1 cellular context compared by ENCODE assay signal in genomic region chr6:137181876-137182653, GRCh38.
TF ChIP-seq lines count a peak whose summit lies in the region.

No MANE protein-coding gene starts in this region.

TF ChIP-seq in GM23338, 12 proteins besides CTCF, POLR2A, EP300 and RAD21 (continued from another document):
- no peak for TF ChIP-seq ZNF462 (CRISPR knock-in tag; IDR thresholded peaks at IDR 0.05)
- TF ChIP-seq EZH2phosphoT487 (IDR thresholded peaks at IDR 0.05; ENCODE audit: unreplicated experiment), result no peak
- TF ChIP-seq, protein P1, sequence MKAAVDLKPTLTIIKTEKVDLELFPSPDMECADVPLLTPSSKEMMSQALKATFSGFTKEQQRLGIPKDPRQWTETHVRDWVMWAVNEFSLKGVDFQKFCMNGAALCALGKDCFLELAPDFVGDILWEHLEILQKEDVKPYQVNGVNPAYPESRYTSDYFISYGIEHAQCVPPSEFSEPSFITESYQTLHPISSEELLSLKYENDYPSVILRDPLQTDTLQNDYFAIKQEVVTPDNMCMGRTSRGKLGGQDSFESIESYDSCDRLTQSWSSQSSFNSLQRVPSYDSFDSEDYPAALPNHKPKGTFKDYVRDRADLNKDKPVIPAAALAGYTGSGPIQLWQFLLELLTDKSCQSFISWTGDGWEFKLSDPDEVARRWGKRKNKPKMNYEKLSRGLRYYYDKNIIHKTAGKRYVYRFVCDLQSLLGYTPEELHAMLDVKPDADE (IDR thresholded peaks at IDR 0.05), result no peak
TF ChIP-seq in GM23338: peak in this region for 0.
